Comparison of ENCODE assay signal across 9 cellular contexts in genomic region chr2:60992985-60993392, GRCh38. TPM values are rescaled to one million over a fixed set of nuclear protein-coding genes. Genes with fewer than 3 reads are reported as not detected.
DNase-seq lines count a peak whose midpoint lies in the region; ATAC-seq lines count a peak whose summit lies in the region.
"Had no signal": no experiment of that assay in that cellular context is flagged by ENCODE, and none has a peak within 500 bp of the region (broad histone marks: within the 10 kb centered on the region; RNA-seq: fewer than 3 reads in every experiment).

No MANE protein-coding gene starts in this region.

- intact Hi-C loops in posterior vena cava (cut with DNase I), result loop anchor here in 1 of 2 donors (10.0 kb wide), 2 partner anchors 278 to 1948 kb away; no protein-coding TSS in a partner anchor

- H3K36me3 ChIP-seq in CD4-positive, CD25-positive, alpha-beta regulatory T cell (ENCODE audit: control insufficient read depth, insufficient read depth, low read length), result no peaks in the 10 kb centered on the region

- ATAC-seq in CD4-positive, CD25-positive, alpha-beta regulatory T cell (ENCODE audit: low read depth in 2 of 2), result peak; percentile 99
- ATAC-seq in GM19397 (IDR thresholded peaks at IDR 0.05; ENCODE audit: unreplicated experiment), result peak; percentile 95
- peak; percentile 99 for ATAC-seq in HG03342 (IDR thresholded peaks at IDR 0.05; ENCODE audit: unreplicated experiment)
- peak; percentile 89 for ATAC-seq in activated naive CD8-positive, alpha-beta T cell treated with anti-CD3 and anti-CD28 coated beads, Interleukin-2, amount 50 U/mL, for 24 hours

- no peaks in the 10 kb centered on the region for H3K27me3 Mint-ChIP-seq in CD4-positive, CD25-positive, alpha-beta regulatory T cell
- no peaks in the 10 kb centered on the region for H3K27me3 Mint-ChIP-seq in activated naive CD8-positive, alpha-beta T cell treated with anti-CD3 and anti-CD28 coated beads, Interleukin-2, amount 50 U/mL, for 24 hours

- peak overlapping the region; percentile 65 for H3K27ac ChIP-seq in CD4-positive, CD25-positive, alpha-beta regulatory T cell (ENCODE audit: insufficient read depth, low read length, poor library complexity, severe bottlenecking)

- peaks cover 6% of the 10 kb centered on the region for H3K36me3 Mint-ChIP-seq in CD4-positive, CD25-positive, alpha-beta regulatory T cell
- H3K36me3 Mint-ChIP-seq in activated naive CD8-positive, alpha-beta T cell treated with anti-CD3 and anti-CD28 coated beads, Interleukin-2, amount 50 U/mL, for 24 hours (ENCODE audit: low read depth), result peaks cover 16% of the 10 kb centered on the region

- H3K4me1 Mint-ChIP-seq in CD4-positive, CD25-positive, alpha-beta regulatory T cell, result peaks cover 5 to 21% (median 17%) of the 10 kb centered on the region in 4 donors
- peaks cover 17% of the 10 kb centered on the region for H3K4me1 Mint-ChIP-seq in activated naive CD8-positive, alpha-beta T cell treated with anti-CD3 and anti-CD28 coated beads, Interleukin-2, amount 50 U/mL, for 24 hours

- peak in 2 of 3 donors; percentile 72 to 83 for DNase-seq in CD4-positive, CD25-positive, alpha-beta regulatory T cell
- DNase-seq in activated naive CD8-positive, alpha-beta T cell treated with anti-CD3 and anti-CD28 coated beads, Interleukin-2, amount 50 U/mL, for 24 hours, result peak; percentile 15
- no peak for DNase-seq in stimulated activated CD4-positive, alpha-beta T cell treated with anti-CD3 and anti-CD28 coated beads, Interleukin-4, amount 100 ng/mL, for 1 hour
- DNase-seq in DMS79 treated with DMSO at 0.1 percent for 48 hours (lab: John Stamatoyannopoulos, UW) (no peak), posterior vena cava (ENCODE audit: low spot score) (no peak), NCI-H2107 (lab: John Stamatoyannopoulos, UW) (no peak)
- DNase-seq: T1000 had no signal

- H3K4me3 ChIP-seq in CD4-positive, CD25-positive, alpha-beta regulatory T cell (ENCODE audit: low read depth, low read length), result peak overlapping the region; percentile 80

- peak overlapping the region; percentile 93 to 96 (median 95) for H3K27ac Mint-ChIP-seq in CD4-positive, CD25-positive, alpha-beta regulatory T cell
- peak overlapping the region; percentile 72 for H3K27ac Mint-ChIP-seq in activated naive CD8-positive, alpha-beta T cell treated with anti-CD3 and anti-CD28 coated beads, Interleukin-2, amount 50 U/mL, for 24 hours

- no peaks in the 10 kb centered on the region for H3K9me3 ChIP-seq in CD4-positive, CD25-positive, alpha-beta regulatory T cell (ENCODE audit: control insufficient read depth in 2 of 2, low read length in 2 of 2)

- peaks cover 6% of the 10 kb centered on the region for H3K4me1 ChIP-seq in CD4-positive, CD25-positive, alpha-beta regulatory T cell (ENCODE audit: control insufficient read depth, insufficient read depth, low read length, poor library complexity, severe bottlenecking)

- peak overlapping the region; percentile 72 to 91 (median 86) for H3K4me3 Mint-ChIP-seq in CD4-positive, CD25-positive, alpha-beta regulatory T cell
- H3K4me3 Mint-ChIP-seq in activated naive CD8-positive, alpha-beta T cell treated with anti-CD3 and anti-CD28 coated beads, Interleukin-2, amount 50 U/mL, for 24 hours, result peak overlapping the region; percentile 21

- peaks cover 0 to 7% (median 0%) of the 10 kb centered on the region in 7 donors for H3K9me3 Mint-ChIP-seq in CD4-positive, CD25-positive, alpha-beta regulatory T cell
- peaks cover 12% of the 10 kb centered on the region for H3K9me3 Mint-ChIP-seq in activated naive CD8-positive, alpha-beta T cell treated with anti-CD3 and anti-CD28 coated beads, Interleukin-2, amount 50 U/mL, for 24 hours

- no peaks in the 10 kb centered on the region for H3K27me3 ChIP-seq in CD4-positive, CD25-positive, alpha-beta regulatory T cell (ENCODE audit: control insufficient read depth, insufficient read depth, low read length)

RNA-seq across cellular contexts. Expression of gene PEX13, which starts 24.5 kb away (rescaled TPM):
- total RNA-seq in CD4-positive, CD25-positive, alpha-beta regulatory T cell, result 13.1 TPM
- 10 to 100 TPM in 3 of 4 donors, 1 to 10 TPM in 1; 9.4 to 15.6 (median 13.6) TPM for polyA plus RNA-seq in CD4-positive, CD25-positive, alpha-beta regulatory T cell
- total RNA-seq in posterior vena cava, result 10 to 100 TPM; 15.9 to 18.3 TPM

RNA-seq across cellular contexts. Expression of gene PUS10, which starts 25.1 kb away (rescaled TPM):
- total RNA-seq in CD4-positive, CD25-positive, alpha-beta regulatory T cell, result 5.2 TPM
- 1 to 10 TPM; 4.5 to 7.1 (median 5.8) TPM for polyA plus RNA-seq in CD4-positive, CD25-positive, alpha-beta regulatory T cell
- total RNA-seq in posterior vena cava, result 1 to 10 TPM; 4.5 TPM

Comparison
In these comparisons a context has a peak if more than half of its experiments do, and no peak if none do; other contexts are left out.
1. DNase-seq: peak in CD4-positive, CD25-positive, alpha-beta regulatory T cell (2 of 3) and activated naive CD8-positive, alpha-beta T cell treated with anti-CD3 and anti-CD28 coated beads, Interleukin-2, amount 50 U/mL, for 24 hours (single experiment); none in stimulated activated CD4-positive, alpha-beta T cell treated with anti-CD3 and anti-CD28 coated beads, Interleukin-4, amount 100 ng/mL, for 1 hour (single experiment), DMS79 treated with DMSO at 0.1 percent for 48 hours (single experiment), posterior vena cava (single experiment) and NCI-H2107 (single experiment).
2. Peak in every context shown above with its lines, with median percentiles within 50 percentile points of each other: ATAC-seq.